21 cellular contexts compared by ENCODE assay signal in genomic region chr1:39681999-39682398, GRCh38. TPM values are rescaled to one million over a fixed set of nuclear protein-coding genes. Genes with fewer than 3 reads are reported as not detected.
DNase-seq lines count a peak whose midpoint lies in the region; ATAC-seq and TF ChIP-seq lines count a peak whose summit lies in the region.
"Had no signal": no experiment of that assay in that cellular context is flagged by ENCODE, and none has a peak within 500 bp of the region (broad histone marks: within the 10 kb centered on the region; RNA-seq: fewer than 3 reads in every experiment).

No MANE protein-coding gene starts in this region.

- peaks cover 5 to 61% (median 15%) of the 10 kb centered on the region in 4 donors for H3K4me1 Mint-ChIP-seq in CD4-positive, CD25-positive, alpha-beta regulatory T cell
- H3K4me1 Mint-ChIP-seq in chondrocyte (ENCODE audit: low read depth) (no peaks in the 10 kb centered on the region), nephron progenitor cell (peaks cover 7% of the 10 kb centered on the region)

- H3K9me3 Mint-ChIP-seq in CD4-positive, CD25-positive, alpha-beta regulatory T cell, result peaks cover 0 to 7% (median 0%) of the 10 kb centered on the region in 7 donors
- no peaks in the 10 kb centered on the region for H3K9me3 Mint-ChIP-seq in chondrocyte (ENCODE audit: low read depth)
- peaks cover 12% of the 10 kb centered on the region for H3K9me3 Mint-ChIP-seq in nephron progenitor cell
- H3K9me3 Mint-ChIP-seq: CD8-positive, alpha-beta T cell; HFFc6 had no signal

- peak overlapping the region; percentile 77 for H3K4me3 ChIP-seq in CD4-positive, CD25-positive, alpha-beta regulatory T cell (ENCODE audit: low read depth, low read length)
- no peak overlapping the region for H3K4me3 ChIP-seq in MM.1S (ENCODE audit: low read length)
- no peak overlapping the region for H3K4me3 ChIP-seq in brain microvascular endothelial cell (ENCODE audit: low read depth, low read length)
- H3K4me3 ChIP-seq: A549, GM12878, HAP-1 had no signal

- ATAC-seq in CD4-positive, CD25-positive, alpha-beta regulatory T cell (ENCODE audit: low read depth in 2 of 2), result no peak
- no peak for ATAC-seq in SK-N-SH treated with all-trans-retinoic acid at 6 μM for 48 hours
- ATAC-seq: A549; CD8-positive, alpha-beta T cell; GM12878 had no signal

- no peaks in the 10 kb centered on the region for H3K27me3 ChIP-seq in CD4-positive, CD25-positive, alpha-beta regulatory T cell (ENCODE audit: control insufficient read depth, insufficient read depth, low read length)
- no peaks in the 10 kb centered on the region for H3K27me3 ChIP-seq in MM.1S (replicated peaks; ENCODE audit: insufficient read depth, low read length)
- peaks cover 44% of the 10 kb centered on the region for H3K27me3 ChIP-seq in brain microvascular endothelial cell (replicated peaks)

- POLR2A ChIA-PET in HEK293T (lab: Yijun Ruan, JAX), result interaction anchor here (1.4 kb wide), 1 partner anchor 11 kb away, joined by 6 read pairs; no protein-coding TSS in a partner anchor

- H3K4me3 Mint-ChIP-seq in CD4-positive, CD25-positive, alpha-beta regulatory T cell, result peak overlapping the region in 1 of 4 donors; percentile 16
- H3K4me3 Mint-ChIP-seq in chondrocyte (ENCODE audit: unreplicated experiment), result no peak overlapping the region
- no peak overlapping the region for H3K4me3 Mint-ChIP-seq in nephron progenitor cell
- H3K4me3 Mint-ChIP-seq: HFFc6 had no signal

- peaks cover 5% of the 10 kb centered on the region for H3K36me3 ChIP-seq in CD4-positive, CD25-positive, alpha-beta regulatory T cell (ENCODE audit: control insufficient read depth, insufficient read depth, low read length)
- no peaks in the 10 kb centered on the region for H3K36me3 ChIP-seq in MM.1S (replicated peaks; ENCODE audit: insufficient read depth, low read length)
- no peaks in the 10 kb centered on the region for H3K36me3 ChIP-seq in brain microvascular endothelial cell (replicated peaks)
- H3K36me3 ChIP-seq: HAP-1 had no signal

- H3K9ac ChIP-seq in MM.1S (ENCODE audit: low read length), result no peak overlapping the region; the same call in 1 of the 2 replicates

- H4K20me1 ChIP-seq in MM.1S (ENCODE audit: insufficient read depth, low read length), result no peaks in the 10 kb centered on the region

- H3K79me2 ChIP-seq in MM.1S (ENCODE audit: low read length), result no peaks in the 10 kb centered on the region

- in situ Hi-C loops in brain microvascular endothelial cell (cut with HindIII; ENCODE audit: low pct_ligation_motif_present, low sequenced_read_pairs), result no loop called here

- H2AFZ ChIP-seq in MM.1S (ENCODE audit: low read length), result peak overlapping the region; percentile 15; the same call in 1 of the 2 replicates

- peaks cover 4% of the 10 kb centered on the region for H3K27me3 Mint-ChIP-seq in CD4-positive, CD25-positive, alpha-beta regulatory T cell
- H3K27me3 Mint-ChIP-seq in chondrocyte (ENCODE audit: low read depth) (peaks cover 43% of the 10 kb centered on the region), nephron progenitor cell (ENCODE audit: low read depth, poor library complexity) (peaks cover 99% of the 10 kb centered on the region)

- no peaks in the 10 kb centered on the region for H3K9me3 ChIP-seq in CD4-positive, CD25-positive, alpha-beta regulatory T cell (ENCODE audit: control insufficient read depth in 2 of 2, low read length in 2 of 2)
- no peaks in the 10 kb centered on the region for H3K9me3 ChIP-seq in MM.1S (replicated peaks; ENCODE audit: insufficient read depth, low read length)
- H3K9me3 ChIP-seq: A549, HAP-1 had no signal

- no peaks in the 10 kb centered on the region for H3K9me2 ChIP-seq in MM.1S (replicated peaks; ENCODE audit: insufficient read depth, low read length)

- CTCF ChIA-PET in HEK293T (lab: Yijun Ruan, JAX), result interaction anchor here (1.4 to 1.9 kb wide), 2 partner anchors 10 to 24 kb away, joined by 4 to 8 read pairs; partner anchors contain the start of gene NT5C1A

- H3K4me1 ChIP-seq in CD4-positive, CD25-positive, alpha-beta regulatory T cell (ENCODE audit: control insufficient read depth, insufficient read depth, low read length, poor library complexity, severe bottlenecking), result peaks cover 41% of the 10 kb centered on the region
- peaks cover 27% of the 10 kb centered on the region for H3K4me1 ChIP-seq in MM.1S (ENCODE audit: low read length)
- H3K4me1 ChIP-seq: A549, HAP-1 had no signal

- H3F3A ChIP-seq in MM.1S (ENCODE audit: insufficient read depth, low read length), result peaks cover 23% of the 10 kb centered on the region

- peak overlapping the region; percentile 53 for H3K27ac ChIP-seq in CD4-positive, CD25-positive, alpha-beta regulatory T cell (ENCODE audit: insufficient read depth, low read length, poor library complexity, severe bottlenecking)
- H3K27ac ChIP-seq in MM.1S (ENCODE audit: low read length), result peak overlapping the region; percentile 85; the same call in 1 of the 2 replicates
- no peak overlapping the region for H3K27ac ChIP-seq in brain microvascular endothelial cell
- H3K27ac ChIP-seq: 22Rv1, A549, C4-2B had no signal

- H3K36me3 Mint-ChIP-seq in CD4-positive, CD25-positive, alpha-beta regulatory T cell, result peaks cover 20% of the 10 kb centered on the region
- H3K36me3 Mint-ChIP-seq in chondrocyte (ENCODE audit: low read depth) (peaks cover 2% of the 10 kb centered on the region), nephron progenitor cell (ENCODE audit: low read depth) (no peaks in the 10 kb centered on the region)

- no peak for DNase-seq in CD4-positive, CD25-positive, alpha-beta regulatory T cell
- DNase-seq in MM.1S (no peak), chondrocyte (ENCODE audit: low spot score) (peak; percentile 10), nephron progenitor cell (no peak), HUDEP-2 (lab: John Stamatoyannopoulos, UW; ENCODE audit: unreplicated experiment in 76 of 76) (no peak), brain microvascular endothelial cell (no peak), HEK293T (ENCODE audit: extremely low spot score) (no peak)
- DNase-seq: AML-193; Calu3; CD8-positive, alpha-beta T cell; DMS79 treated with DMSO at 0.1 percent for 48 hours; GF-D8; HFFc6 had no signal

- TF ChIP-seq CTCF in MM.1S (IDR thresholded peaks at IDR 0.05; ENCODE audit: low read length) (no peak), chondrocyte (IDR thresholded peaks at IDR 0.05) (no peak), nephron progenitor cell (IDR thresholded peaks at IDR 0.05) (no peak), brain microvascular endothelial cell (IDR thresholded peaks at IDR 0.05; ENCODE audit: low read depth, low read length, missing control alignments) (no peak)

- peak overlapping the region; percentile 85; the same call in 1 of the 2 replicates for H3K4me2 ChIP-seq in MM.1S (ENCODE audit: low read depth, low read length)
- H3K4me2 ChIP-seq: A549 had no signal

- H3K27ac Mint-ChIP-seq in CD4-positive, CD25-positive, alpha-beta regulatory T cell, result peak overlapping the region; percentile 77 to 89 (median 85)
- H3K27ac Mint-ChIP-seq in chondrocyte (ENCODE audit: unreplicated experiment) (no peak overlapping the region), nephron progenitor cell (peak overlapping the region; percentile 67)
- H3K27ac Mint-ChIP-seq: HFFc6 had no signal

TF ChIP-seq in HEK293T, 16 proteins besides CTCF, POLR2A, EP300 and RAD21:
- no peak for TF ChIP-seq FOXM1 (IDR thresholded peaks at IDR 0.05; ENCODE audit: borderline replicate concordance)
- no peak for TF ChIP-seq FOXK2 (IDR thresholded peaks at IDR 0.05)
- TF ChIP-seq FOXA1 (IDR thresholded peaks at IDR 0.05), result no peak
- TF ChIP-seq TARDBP (IDR thresholded peaks at IDR 0.05), result no peak
- TF ChIP-seq ELF4 (IDR thresholded peaks at IDR 0.05), result no peak
- TF ChIP-seq LEF1 (IDR thresholded peaks at IDR 0.05; ENCODE audit: borderline replicate concordance), result no peak
- TF ChIP-seq CTBP1 (IDR thresholded peaks at IDR 0.05; ENCODE audit: borderline replicate concordance), result no peak
- no peak for TF ChIP-seq SP1 (IDR thresholded peaks at IDR 0.05)
- TF ChIP-seq SUZ12 (IDR thresholded peaks at IDR 0.05), result no peak
- TF ChIP-seq ARNT (IDR thresholded peaks at IDR 0.05), result no peak

TF ChIP-seq in SK-N-SH treated with all-trans-retinoic acid at 6 μM for 48 hours, 23 proteins besides CTCF, POLR2A, EP300 and RAD21 (continues in another document):
- TF ChIP-seq GLIS3 (CRISPR knock-in tag; IDR thresholded peaks at IDR 0.05), result no peak
- TF ChIP-seq BACH2 (CRISPR knock-in tag; IDR thresholded peaks at IDR 0.05; ENCODE audit: borderline replicate concordance), result no peak
- TF ChIP-seq, protein P1, sequence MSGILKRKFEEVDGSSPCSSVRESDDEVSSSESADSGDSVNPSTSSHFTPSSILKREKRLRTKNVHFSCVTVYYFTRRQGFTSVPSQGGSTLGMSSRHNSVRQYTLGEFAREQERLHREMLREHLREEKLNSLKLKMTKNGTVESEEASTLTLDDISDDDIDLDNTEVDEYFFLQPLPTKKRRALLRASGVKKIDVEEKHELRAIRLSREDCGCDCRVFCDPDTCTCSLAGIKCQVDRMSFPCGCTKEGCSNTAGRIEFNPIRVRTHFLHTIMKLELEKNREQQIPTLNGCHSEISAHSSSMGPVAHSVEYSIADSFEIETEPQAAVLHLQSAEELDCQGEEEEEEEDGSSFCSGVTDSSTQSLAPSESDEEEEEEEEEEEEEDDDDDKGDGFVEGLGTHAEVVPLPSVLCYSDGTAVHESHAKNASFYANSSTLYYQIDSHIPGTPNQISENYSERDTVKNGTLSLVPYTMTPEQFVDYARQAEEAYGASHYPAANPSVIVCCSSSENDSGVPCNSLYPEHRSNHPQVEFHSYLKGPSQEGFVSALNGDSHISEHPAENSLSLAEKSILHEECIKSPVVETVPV (CRISPR knock-in tag; IDR thresholded peaks at IDR 0.05), result no peak
- TF ChIP-seq ARNTL (CRISPR knock-in tag; IDR thresholded peaks at IDR 0.05; ENCODE audit: borderline replicate concordance, low read depth), result no peak
- no peak for TF ChIP-seq ZNF8 (CRISPR knock-in tag; IDR thresholded peaks at IDR 0.05)

RNA-seq across cellular contexts. Expression of gene HPCAL4, which starts 9.2 kb away (rescaled TPM):
- total RNA-seq in CD4-positive, CD25-positive, alpha-beta regulatory T cell, result 13.8 TPM
- 10 to 100 TPM in 3 of 4 donors, 1 to 10 TPM in 1; 9.5 to 19.7 (median 12.5) TPM for polyA plus RNA-seq in CD4-positive, CD25-positive, alpha-beta regulatory T cell
- not detected in 3 replicates for total RNA-seq in chondrocyte
- total RNA-seq: Calu3, HFFc6 had no signal
- polyA plus RNA-seq: BJ had no signal

RNA-seq across cellular contexts. Expression of gene NT5C1A, which starts 10.1 kb away (rescaled TPM):
- 0.47 TPM for total RNA-seq in CD4-positive, CD25-positive, alpha-beta regulatory T cell
- under 1 TPM in 1 of 4 donors, not detected in 3; 0.37 TPM for polyA plus RNA-seq in CD4-positive, CD25-positive, alpha-beta regulatory T cell
- total RNA-seq in chondrocyte, result 0.31 to 0.32 TPM in 2 of 3 replicates, not detected in the other
- total RNA-seq: Calu3, HFFc6 had no signal
- polyA plus RNA-seq: A549, BJ had no signal

RNA-seq across cellular contexts. Expression of gene HEYL, which starts 42.6 kb away (rescaled TPM):
- total RNA-seq in CD4-positive, CD25-positive, alpha-beta regulatory T cell, result 0.25 TPM
- not detected for polyA plus RNA-seq in CD4-positive, CD25-positive, alpha-beta regulatory T cell
- 11.8 to 65.1 TPM (median 63.2 TPM) in 3 replicates for total RNA-seq in chondrocyte
- total RNA-seq: CD8-positive, alpha-beta T cell; H4; HFFc6 had no signal

RNA-seq across cellular contexts. Expression of gene PPIE, which starts 56.7 kb away (rescaled TPM):
- total RNA-seq in CD4-positive, CD25-positive, alpha-beta regulatory T cell, result 36.8 TPM
- polyA plus RNA-seq in CD4-positive, CD25-positive, alpha-beta regulatory T cell, result 100 to 1,000 TPM in 1 of 4 donors, 10 to 100 TPM in 3; 90.5 to 118 (median 94.1) TPM
- total RNA-seq in chondrocyte, result 31.5 to 32.7 TPM (median 32.6 TPM) in 3 replicates

Comparison
In these comparisons a context has a peak if more than half of its experiments do, and no peak if none do; other contexts are left out.
1. RNA of gene HPCAL4, which starts 9.2 kb away (total RNA-seq): 13.8 TPM in CD4-positive, CD25-positive, alpha-beta regulatory T cell (single experiment); not detected in chondrocyte; every median in the first group is over 10 times any median in the second.
2. RNA of gene HEYL, which starts 42.6 kb away (total RNA-seq): 11.8 to 65.1 TPM in chondrocyte; 0.25 TPM in CD4-positive, CD25-positive, alpha-beta regulatory T cell (single experiment); every median in the first group is over 10 times any median in the second.